In genomic region chr3:94529821-94530220, GRCh38 we compare ENCODE assay signal across 36 cellular contexts.
"Had no signal": no experiment of that assay in that cellular context is flagged by ENCODE, and none has a peak within 500 bp of the region (broad histone marks: within the 10 kb centered on the region; RNA-seq: fewer than 3 reads in every experiment).

No MANE protein-coding gene starts in this region.

- H3K9me3 ChIP-seq: MG63 had no signal

- DNase-seq: Karpas-422, Kasumi-1, MG63, MM.1S, MV-4-11, NCI-H1048, NCI-H1092, NCI-H1092 treated with DMSO at 0.1 percent for 48 hours, NCI-H1105, NCI-H1105 treated with DMSO at 0.1 percent for 48 hours, NCI-H1417, NCI-H1417 treated with DMSO at 0.1 percent for 48 hours, NCI-H1436, NCI-H1436 treated with DMSO at 0.1 percent for 48 hours, NCI-H146, NCI-H1694, NCI-H1694 treated with DMSO at 0.1 percent for 48 hours, NCI-H187, NCI-H187 treated with DMSO at 0.1 percent for 48 hours, NCI-H1930, NCI-H2029, NCI-H2029 treated with DMSO at 0.1 percent for 48 hours, NCI-H2081, NCI-H2081 treated with DMSO at 0.1 percent for 48 hours, NCI-H2107, NCI-H2171, NCI-H2171 treated with DMSO at 0.1 percent for 48 hours, NCI-H2227 treated with DMSO at 0.1 percent for 48 hours, NCI-H226, NCI-H345, NCI-H446, NCI-H446 treated with DMSO at 0.1 percent for 48 hours, NCI-H510A, NCI-H510A treated with DMSO at 0.1 percent for 48 hours, NCI-H524, NCI-H524 treated with DMSO at 0.1 percent for 48 hours had no signal

- H3K4me3 ChIP-seq: MG63 had no signal
